ENCODE assay signal across 1 cellular context in genomic region chr19:12790628-12791344, GRCh38.
TF ChIP-seq lines count a peak whose summit lies in the region.

No MANE protein-coding gene starts in this region.

TF ChIP-seq in HepG2, 621 proteins besides CTCF, POLR2A, EP300 and RAD21 (continued from another document and continues in another):
- no peak for TF ChIP-seq ZNF280D (CRISPR knock-in tag; IDR thresholded peaks at IDR 0.05)
- no peak for TF ChIP-seq SP4 (CRISPR knock-in tag; IDR thresholded peaks at IDR 0.05)
- TF ChIP-seq MLLT10 (CRISPR knock-in tag; IDR thresholded peaks at IDR 0.05) = no peak
- TF ChIP-seq GMEB2 (CRISPR knock-in tag; IDR thresholded peaks at IDR 0.05; ENCODE audit: low read depth) = no peak
- no peak for TF ChIP-seq MZF1 (CRISPR knock-in tag; IDR thresholded peaks at IDR 0.05; ENCODE audit: borderline replicate concordance)
- TF ChIP-seq MAFG (CRISPR knock-in tag; IDR thresholded peaks at IDR 0.05) = no peak
- no peak for TF ChIP-seq ZNF224 (CRISPR knock-in tag; IDR thresholded peaks at IDR 0.05)
- 0 out of 2 replicates have a peak, but pooled peaks have one; percentile 0 for TF ChIP-seq MEIS1 (CRISPR knock-in tag; IDR thresholded peaks at IDR 0.05; ENCODE audit: borderline replicate concordance)
- TF ChIP-seq CHD2 (IDR thresholded peaks at IDR 0.05; ENCODE audit: low read depth, low read length) = no peak
- no peak for TF ChIP-seq ATM (IDR thresholded peaks at IDR 0.05; ENCODE audit: borderline replicate concordance)
- TF ChIP-seq TSC22D2 (CRISPR knock-in tag; IDR thresholded peaks at IDR 0.05; ENCODE audit: borderline replicate concordance) = no peak
- no peak for TF ChIP-seq DBP (CRISPR knock-in tag; IDR thresholded peaks at IDR 0.05; ENCODE audit: not compliant biosample characterization)
- no peak for TF ChIP-seq ZNF382 (CRISPR knock-in tag; IDR thresholded peaks at IDR 0.05; ENCODE audit: borderline replicate concordance)
- TF ChIP-seq ZNF549 (CRISPR knock-in tag; IDR thresholded peaks at IDR 0.05) = no peak
- TF ChIP-seq SNAPC2 (CRISPR knock-in tag; IDR thresholded peaks at IDR 0.05) = 0 out of 2 replicates have a peak, but pooled peaks have one; percentile 64
- no peak for TF ChIP-seq TERF1 (CRISPR knock-in tag; IDR thresholded peaks at IDR 0.05)
- no peak for TF ChIP-seq ZNF501 (CRISPR knock-in tag; IDR thresholded peaks at IDR 0.05)
- TF ChIP-seq HOMEZ (CRISPR knock-in tag; IDR thresholded peaks at IDR 0.05; ENCODE audit: low read depth) = no peak
- no peak for TF ChIP-seq TBX3 (IDR thresholded peaks at IDR 0.05; ENCODE audit: borderline replicate concordance)
- no peak for TF ChIP-seq MIER3 (CRISPR knock-in tag; IDR thresholded peaks at IDR 0.05; ENCODE audit: borderline replicate concordance)
- TF ChIP-seq ZNF83 (CRISPR knock-in tag; IDR thresholded peaks at IDR 0.05; ENCODE audit: borderline replicate concordance) = no peak
- TF ChIP-seq FOXM1 (CRISPR knock-in tag; IDR thresholded peaks at IDR 0.05) = no peak
- 0 out of 2 replicates have a peak, but pooled peaks have one; percentile 8 for TF ChIP-seq ZNF430 (CRISPR knock-in tag; IDR thresholded peaks at IDR 0.05)
- no peak for TF ChIP-seq ELK4 (CRISPR knock-in tag; IDR thresholded peaks at IDR 0.05; ENCODE audit: borderline replicate concordance)
- TF ChIP-seq NCOA1 (CRISPR knock-in tag; IDR thresholded peaks at IDR 0.05) = no peak
- TF ChIP-seq ZNF740 (CRISPR knock-in tag; IDR thresholded peaks at IDR 0.05) = no peak
- TF ChIP-seq ARNT2 (CRISPR knock-in tag; IDR thresholded peaks at IDR 0.05; ENCODE audit: low read depth) = no peak
- TF ChIP-seq ZZZ3 (CRISPR knock-in tag; IDR thresholded peaks at IDR 0.05; ENCODE audit: borderline replicate concordance) = no peak
- TF ChIP-seq ZFP36L1 (CRISPR knock-in tag; IDR thresholded peaks at IDR 0.05) = no peak
- no peak for TF ChIP-seq U2AF2 (IDR thresholded peaks at IDR 0.05; ENCODE audit: low read depth, low read length)
- TF ChIP-seq ZNF878 (CRISPR knock-in tag; IDR thresholded peaks at IDR 0.05) = peak; percentile 88; the same call in 1 of the 2 replicates
- TF ChIP-seq CREM (IDR thresholded peaks at IDR 0.05) = peak; percentile 81; the same call in 1 of the 2 replicates
- no peak for TF ChIP-seq CREM (CRISPR knock-in tag; IDR thresholded peaks at IDR 0.05)
- no peak for TF ChIP-seq PLRG1 (conservative IDR thresholded peaks at IDR 0.05)
- TF ChIP-seq ASH2L (IDR thresholded peaks at IDR 0.05; ENCODE audit: insufficient read length, low read depth, low read length) = no peak
- TF ChIP-seq ZNF564 (CRISPR knock-in tag; IDR thresholded peaks at IDR 0.05) = no peak
- no peak for TF ChIP-seq NFRKB (IDR thresholded peaks at IDR 0.05)
- TF ChIP-seq NCOR1 (IDR thresholded peaks at IDR 0.05; ENCODE audit: borderline replicate concordance, low read length) = no peak
- TF ChIP-seq KDM2A (CRISPR knock-in tag; IDR thresholded peaks at IDR 0.05; ENCODE audit: borderline replicate concordance, low read depth) = no peak
- no peak for TF ChIP-seq ZFP90 (CRISPR knock-in tag; IDR thresholded peaks at IDR 0.05; ENCODE audit: borderline replicate concordance)
- no peak for TF ChIP-seq ELF1 (CRISPR knock-in tag; IDR thresholded peaks at IDR 0.05)
- no peak for TF ChIP-seq AHR (CRISPR knock-in tag; IDR thresholded peaks at IDR 0.05)
- TF ChIP-seq NFKBIZ (CRISPR knock-in tag; IDR thresholded peaks at IDR 0.05) = no peak; the same call in 1 of the 2 replicates
- TF ChIP-seq MNT (IDR thresholded peaks at IDR 0.05) = 0 out of 2 replicates have a peak, but pooled peaks have one; percentile 96
- TF ChIP-seq XBP1 (CRISPR knock-in tag; IDR thresholded peaks at IDR 0.05) = no peak
- TF ChIP-seq ZNF317 (CRISPR knock-in tag; IDR thresholded peaks at IDR 0.05) = no peak
- no peak for TF ChIP-seq ZNF12 (CRISPR knock-in tag; IDR thresholded peaks at IDR 0.05)
- no peak for TF ChIP-seq ZNF251 (CRISPR knock-in tag; IDR thresholded peaks at IDR 0.05)
- no peak for TF ChIP-seq TARDBP (CRISPR knock-in tag; IDR thresholded peaks at IDR 0.05)
- no peak for TF ChIP-seq ZNF337 (CRISPR knock-in tag; IDR thresholded peaks at IDR 0.05; ENCODE audit: borderline replicate concordance, low read depth)
- no peak for TF ChIP-seq AHDC1 (CRISPR knock-in tag; IDR thresholded peaks at IDR 0.05; ENCODE audit: borderline replicate concordance)
- TF ChIP-seq IRF9 (CRISPR knock-in tag; IDR thresholded peaks at IDR 0.05; ENCODE audit: borderline replicate concordance) = no peak
- TF ChIP-seq ZNF207 (IDR thresholded peaks at IDR 0.05; ENCODE audit: borderline replicate concordance) = no peak
- TF ChIP-seq ZFP36 (IDR thresholded peaks at IDR 0.05; ENCODE audit: borderline replicate concordance, low read depth, low read length, partially characterized antibody) = no peak
